In genomic region chr19:6626764-6627163, GRCh38 we compare ENCODE assay signal across 36 cellular contexts. TPM values are rescaled to one million over a fixed set of nuclear protein-coding genes. Genes with fewer than 3 reads are reported as not detected.
"Had no signal": no experiment of that assay in that cellular context is flagged by ENCODE, and none has a peak within 500 bp of the region (broad histone marks: within the 10 kb centered on the region; RNA-seq: fewer than 3 reads in every experiment).

No MANE protein-coding gene starts in this region.

- H3K36me3 ChIP-seq: colonic mucosa, esophagus muscularis mucosa, heart right ventricle, left lung, prostate gland, right atrium auricular region, sigmoid colon, stomach, thyroid gland had no signal

- H3K4me3 ChIP-seq: colonic mucosa, esophagus muscularis mucosa, heart right ventricle, left lung, prostate gland, right atrium auricular region, sigmoid colon, stomach, thyroid gland had no signal

- H3K27ac ChIP-seq: colonic mucosa, esophagus muscularis mucosa, foreskin keratinocyte, heart right ventricle, left lung, prostate gland, right atrium auricular region, sigmoid colon, stomach, thyroid gland had no signal

- H3K4me3 Mint-ChIP-seq: dendritic cell treated with granulocyte-macrophage colony-stimulating factor and Interleukin-4, amounts not matched to agents 40 ng/mL and 50 ng/mL, for 4 days; naive thymus-derived CD8-positive, alpha-beta T cell; nephron progenitor cell; stimulated activated effector memory CD8-positive, alpha-beta T cell treated with anti-CD3 and anti-CD28 coated beads, Interleukin-12 subunit alpha, Interleukin-12 subunit beta, amount 100 ng/mL, for 72 hours had no signal

- ATAC-seq: foreskin keratinocyte; heart right ventricle; left cardiac atrium; left lung; naive thymus-derived CD8-positive, alpha-beta T cell; stimulated activated effector memory CD8-positive, alpha-beta T cell treated with anti-CD3 and anti-CD28 coated beads, Interleukin-12 subunit alpha, Interleukin-12 subunit beta, amount 100 ng/mL, for 72 hours had no signal

- H3K27me3 ChIP-seq: colonic mucosa, foreskin keratinocyte, left lung, right atrium auricular region, thyroid gland had no signal

- H3K4me1 ChIP-seq: colonic mucosa, esophagus muscularis mucosa, foreskin keratinocyte, heart right ventricle, left lung, prostate gland, right atrium auricular region, sigmoid colon, stomach, thyroid gland had no signal

- H3K9me3 ChIP-seq: colonic mucosa, esophagus muscularis mucosa, left lung, prostate gland, sigmoid colon, stomach, thyroid gland had no signal

- DNase-seq: colonic mucosa; effector CD8-positive, alpha-beta T cell; foreskin keratinocyte; glutamatergic neuron; heart right ventricle; hippocampal formation; left cardiac atrium; left lung; mammary epithelial cell; naive thymus-derived CD8-positive, alpha-beta T cell; nephron progenitor cell; nucleus accumbens; sigmoid colon; stimulated activated CD4-positive, alpha-beta T cell treated with anti-CD3 and anti-CD28 coated beads, Interleukin-2, amount 100 ng/mL, for 24 hours; stimulated activated CD4-positive, alpha-beta T cell treated with anti-CD3 and anti-CD28 coated beads, Interleukin-4, amount 100 ng/mL, for 24 hours; stimulated activated naive CD4-positive, alpha-beta T cell treated with Interleukin-2 at 50 U/mL for 16 hours; stomach; thyroid gland; trophoblast cell had no signal

- H3K27ac Mint-ChIP-seq: dendritic cell treated with granulocyte-macrophage colony-stimulating factor and Interleukin-4, amounts not matched to agents 40 ng/mL and 50 ng/mL, for 4 days; nephron progenitor cell; stimulated activated effector memory CD8-positive, alpha-beta T cell treated with anti-CD3 and anti-CD28 coated beads, Interleukin-12 subunit alpha, Interleukin-12 subunit beta, amount 100 ng/mL, for 72 hours had no signal

- H3K4me1 Mint-ChIP-seq: nephron progenitor cell had no signal

- H3K36me3 Mint-ChIP-seq: stimulated activated effector memory CD8-positive, alpha-beta T cell treated with anti-CD3 and anti-CD28 coated beads, Interleukin-12 subunit alpha, Interleukin-12 subunit beta, amount 100 ng/mL, for 72 hours had no signal

RNA-seq across cellular contexts. Expression of gene CD70, which starts 35.8 kb away (rescaled TPM):
- total RNA-seq: endothelial cell of umbilical vein; fibroblast of lung; left cardiac atrium; lower leg skin; mesenteric fat pad; naive thymus-derived CD8-positive, alpha-beta T cell; prostate gland; right atrium auricular region; stomach; subcutaneous adipose tissue; temporal lobe; urinary bladder had no signal
- polyA plus RNA-seq: endothelial cell of umbilical vein, fibroblast of lung, heart right ventricle, urinary bladder had no signal

RNA-seq across cellular contexts. Expression of gene TNFSF14, which starts 43.2 kb away (rescaled TPM):
- total RNA-seq: endothelial cell of umbilical vein, epithelial cell of proximal tubule, fibroblast of lung, foreskin keratinocyte, kidney epithelial cell, myocyte, osteocyte, skeletal muscle tissue, temporal lobe had no signal
- polyA plus RNA-seq: endothelial cell of umbilical vein, fibroblast of lung, foreskin keratinocyte, mammary epithelial cell had no signal
